ENCODE assay signal across 20 cellular contexts in the genomic region with DNA sequence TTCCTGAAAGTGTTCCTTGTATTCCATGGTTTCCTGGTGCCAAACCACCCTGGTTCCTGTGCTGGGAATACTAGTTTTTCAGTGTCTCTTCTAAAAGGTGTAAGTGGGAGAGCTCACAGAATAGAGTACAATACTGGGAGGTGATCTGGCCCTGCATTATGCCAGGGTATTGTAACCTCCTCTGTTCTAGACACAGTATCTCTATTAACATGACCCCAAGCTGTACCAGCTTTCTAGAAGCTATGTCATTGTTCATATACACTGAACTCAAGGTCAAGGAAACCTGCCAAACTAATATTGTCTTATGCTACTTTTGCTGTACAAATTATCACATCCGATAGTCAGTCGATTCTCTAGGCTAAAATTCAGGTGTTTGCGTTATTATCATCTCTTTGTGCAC.
"Had no signal": no experiment of that assay in that cellular context is flagged by ENCODE, and none has a peak within 500 bp of the region (broad histone marks: within the 10 kb centered on the region; RNA-seq: fewer than 3 reads in every experiment).

No MANE protein-coding gene starts in this region.

- H3K36me3 Mint-ChIP-seq: activated CD4-positive, alpha-beta memory T cell treated with anti-CD3 and anti-CD28 coated beads for 36 hours; activated naive CD8-positive, alpha-beta T cell treated with anti-CD3 and anti-CD28 coated beads for 36 hours; T-cell had no signal

- H3K27ac Mint-ChIP-seq: activated CD4-positive, alpha-beta memory T cell treated with anti-CD3 and anti-CD28 coated beads for 36 hours; activated CD4-positive, alpha-beta T cell treated with anti-CD3 and anti-CD28 coated beads, Interleukin-2, amount 10 ng/mL, durations not matched to agents 7 days and 5 days; activated naive CD4-positive, alpha-beta T cell treated with anti-CD3 and anti-CD28 coated beads, Interleukin-2, amount 10 ng/mL, durations not matched to agents 7 days and 5 days; activated naive CD8-positive, alpha-beta T cell treated with anti-CD3 and anti-CD28 coated beads for 36 hours; T-cell had no signal

- H3K4me3 ChIP-seq: PC-9 had no signal

- H3K27ac ChIP-seq: PC-9 had no signal

- H2AFZ ChIP-seq: PC-9 had no signal

- H3K4me3 Mint-ChIP-seq: activated CD4-positive, alpha-beta memory T cell treated with anti-CD3 and anti-CD28 coated beads for 36 hours; activated CD4-positive, alpha-beta T cell treated with anti-CD3 and anti-CD28 coated beads, Interleukin-2, amount 10 ng/mL, durations not matched to agents 7 days and 5 days; activated naive CD4-positive, alpha-beta T cell treated with anti-CD3 and anti-CD28 coated beads, Interleukin-2, amount 10 ng/mL, durations not matched to agents 7 days and 5 days; activated naive CD8-positive, alpha-beta T cell treated with anti-CD3 and anti-CD28 coated beads for 36 hours; activated T-cell treated with anti-CD3 and anti-CD28 coated beads, Interleukin-2, amount 50 U/mL, for 4 hours; T-cell had no signal

- H3K9me3 Mint-ChIP-seq: activated CD4-positive, alpha-beta memory T cell treated with anti-CD3 and anti-CD28 coated beads for 36 hours; activated CD4-positive, alpha-beta T cell treated with anti-CD3 and anti-CD28 coated beads, Interleukin-2, amount 10 ng/mL, durations not matched to agents 7 days and 5 days; activated naive CD4-positive, alpha-beta T cell treated with anti-CD3 and anti-CD28 coated beads, Interleukin-2, amount 10 ng/mL, durations not matched to agents 7 days and 5 days; activated T-cell treated with anti-CD3 and anti-CD28 coated beads, Interleukin-2, amount 50 U/mL, for 4 hours; T-cell had no signal

- DNase-seq: activated CD4-positive, alpha-beta memory T cell treated with anti-CD3 and anti-CD28 coated beads for 36 hours; activated CD4-positive, alpha-beta T cell treated with anti-CD3 and anti-CD28 coated beads, Interleukin-2, amount 10 ng/mL, durations not matched to agents 7 days and 5 days; activated CD4-positive, CD25-positive, alpha-beta regulatory T cell; activated CD8-positive, alpha-beta memory T cell treated with anti-CD3 and anti-CD28 coated beads for 24 hours; activated effector memory CD4-positive, alpha-beta T cell treated with anti-CD3 and anti-CD28 coated beads, Interleukin-2, amount 50 U/mL, for 16 hours; activated naive CD4-positive, alpha-beta T cell treated with anti-CD3 and anti-CD28 coated beads, Interleukin-2, amount 10 ng/mL, durations not matched to agents 7 days and 5 days; activated naive CD8-positive, alpha-beta T cell treated with anti-CD3 and anti-CD28 coated beads for 36 hours; activated T-cell treated with anti-CD3 and anti-CD28 coated beads, Interleukin-2, amount 50 U/mL, for 4 hours; KG1; MV-4-11; NCI-H1092 treated with DMSO at 0.1 percent for 48 hours; NCI-H1417 treated with DMSO at 0.1 percent for 48 hours; NCI-H1694 treated with DMSO at 0.1 percent for 48 hours; NCI-H2029 treated with DMSO at 0.1 percent for 48 hours; NCI-H510A treated with DMSO at 0.1 percent for 48 hours; PC-9; SHP77 treated with DMSO at 0.1 percent for 48 hours; T-cell; T-helper 2 cell; T1000 had no signal

- H3K4me2 ChIP-seq: PC-9 had no signal
